ENCODE assay signal across 11 cellular contexts in the genomic region with DNA sequence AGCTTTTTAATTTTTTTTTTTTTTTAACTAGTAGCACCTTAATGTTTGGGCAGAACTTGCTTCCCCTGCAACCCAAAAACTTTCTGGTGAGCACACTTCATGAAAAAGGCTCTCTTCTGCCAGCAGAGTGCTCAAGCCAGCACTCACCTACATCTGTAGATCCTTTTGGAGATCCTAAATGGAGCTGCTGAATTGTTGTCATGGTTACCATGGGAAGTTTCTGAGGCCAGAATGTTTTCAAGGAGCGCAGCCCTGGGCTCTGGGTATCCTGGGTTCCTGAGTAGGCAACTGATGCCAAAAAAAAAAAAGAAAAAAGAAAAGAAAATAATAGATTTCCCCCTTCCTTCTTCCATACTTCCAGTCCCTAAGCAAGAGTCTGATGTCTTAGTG. TPM values are rescaled to one million over a fixed set of nuclear protein-coding genes. Genes with fewer than 3 reads are reported as not detected.
A peak's percentile ranks its signal among the peaks of the same experiment; 100 is the strongest.
DNase-seq lines count a peak whose midpoint lies in the region; ATAC-seq, FAIRE-seq and TF ChIP-seq lines count a peak whose summit lies in the region.
"Had no signal": no experiment of that assay in that cellular context is flagged by ENCODE, and none has a peak within 500 bp of the region (broad histone marks: within the 10 kb centered on the region; RNA-seq: fewer than 3 reads in every experiment).

No MANE protein-coding gene starts in this region.

- TF ChIP-seq CTCF in HEK293 (tag by site-specific recombination; IDR thresholded peaks at IDR 0.05): no peak
- no peak for TF ChIP-seq CTCF in GM12878 (IDR thresholded peaks at IDR 0.05 in 2 of 3, conservative IDR thresholded peaks at IDR 0.05 in 1 of 3; ENCODE audit: control insufficient read depth in 2 of 3, extremely low read depth in 1 of 3, insufficient read depth in 1 of 3, low read depth in 3 of 3, low read length in 3 of 3)

- peak overlapping the region; percentile 78 to 97 (median 85) for H3K27ac Mint-ChIP-seq in CD4-positive, CD25-positive, alpha-beta regulatory T cell
- H3K27ac Mint-ChIP-seq in natural killer cell treated with Interleukin-12 subunit alpha and Interleukin-12 subunit beta and Interleukin-15 and Interleukin-18, amount 100 ng/mL, for 72 hours: peak overlapping the region; percentile 99 to 100
- no peak overlapping the region for H3K27ac Mint-ChIP-seq in stimulated activated naive CD8-positive, alpha-beta T cell treated with anti-CD3 and anti-CD28 coated beads, Interleukin-15, amount 100 ng/mL, for 72 hours

- H3K4me2 ChIP-seq in GM12878 (ENCODE audit: control insufficient read depth, insufficient read depth): peak overlapping the region; percentile 75

- in situ Hi-C loops in GM12878 (cut with MboI): loop anchor here (5.0 kb wide), 1 partner anchor 63 kb away; no protein-coding TSS in a partner anchor

- no peaks in the 10 kb centered on the region for H3K36me3 ChIP-seq in CD4-positive, CD25-positive, alpha-beta regulatory T cell (ENCODE audit: control insufficient read depth, insufficient read depth, low read length)
- H3K36me3 ChIP-seq in HEK293 (ENCODE audit: control insufficient read depth in 2 of 2, insufficient read depth in 1 of 2, low read length in 2 of 2) (no peaks in the 10 kb centered on the region), GM12878 (ENCODE audit: control insufficient read depth in 2 of 2, insufficient read depth in 2 of 2, low read length in 1 of 2) (0 out of 4 replicates have a peak, but pooled peaks cover 0 to 3% of the 10 kb centered on the region in 2 experiments)

- SMC1A ChIA-PET in GM12878 (lab: Charles Lee; ENCODE audit: uncharacterized antibody, unreplicated experiment): interaction anchor here (0.6 to 14.0 kb wide), 27 partner anchors 8 to 267 kb away, joined by 3 to 283 read pairs (median 5); partner anchors contain the start of gene BOD1

- H3K4me1 Mint-ChIP-seq in CD4-positive, CD25-positive, alpha-beta regulatory T cell: peaks cover 18 to 63% (median 45%) of the 10 kb centered on the region in 4 donors
- H3K4me1 Mint-ChIP-seq in natural killer cell treated with Interleukin-12 subunit alpha and Interleukin-12 subunit beta and Interleukin-15 and Interleukin-18, amount 100 ng/mL, for 72 hours (ENCODE audit: low read depth in 2 of 2): peaks cover 50 to 58% of the 10 kb centered on the region in 2 donors
- H3K4me1 Mint-ChIP-seq in stimulated activated naive CD8-positive, alpha-beta T cell treated with anti-CD3 and anti-CD28 coated beads, Interleukin-15, amount 100 ng/mL, for 72 hours: peaks cover 55% of the 10 kb centered on the region

- H3K36me3 Mint-ChIP-seq in CD4-positive, CD25-positive, alpha-beta regulatory T cell: peaks cover 1% of the 10 kb centered on the region
- peaks cover 10% of the 10 kb centered on the region for H3K36me3 Mint-ChIP-seq in natural killer cell treated with Interleukin-12 subunit alpha and Interleukin-12 subunit beta and Interleukin-15 and Interleukin-18, amount 100 ng/mL, for 72 hours

- no peaks in the 10 kb centered on the region for H4K20me1 ChIP-seq in GM12878 (ENCODE audit: control insufficient read depth, insufficient read depth)

- POLR2A ChIA-PET in HEK293 (lab: Yijun Ruan, JAX) (interaction anchor here (0.7 to 1.4 kb wide), 2 partner anchors 26 to 119 kb away, joined by 3 to 4 read pairs; no protein-coding TSS in a partner anchor), GM12878 (lab: Charles Lee) (interaction anchor here (0.6 to 16.1 kb wide), 17 partner anchors 9 to 204 kb away, joined by 3 to 240 read pairs (median 4); no protein-coding TSS in a partner anchor)

- peaks cover 47% of the 10 kb centered on the region for H3K4me1 ChIP-seq in CD4-positive, CD25-positive, alpha-beta regulatory T cell (ENCODE audit: control insufficient read depth, insufficient read depth, low read length, poor library complexity, severe bottlenecking)
- H3K4me1 ChIP-seq in HEK293 (ENCODE audit: control insufficient read depth, insufficient read depth, low read length): peaks cover 8% of the 10 kb centered on the region
- H3K4me1 ChIP-seq in GM12878 (ENCODE audit: control insufficient read depth, insufficient read depth, low read length): peaks cover 30% of the 10 kb centered on the region

- no peaks in the 10 kb centered on the region for H3K27me3 Mint-ChIP-seq in CD4-positive, CD25-positive, alpha-beta regulatory T cell
- H3K27me3 Mint-ChIP-seq in natural killer cell treated with Interleukin-12 subunit alpha and Interleukin-12 subunit beta and Interleukin-15 and Interleukin-18, amount 100 ng/mL, for 72 hours: no peaks in the 10 kb centered on the region
- no peaks in the 10 kb centered on the region for H3K27me3 Mint-ChIP-seq in stimulated activated naive CD8-positive, alpha-beta T cell treated with anti-CD3 and anti-CD28 coated beads, Interleukin-15, amount 100 ng/mL, for 72 hours

- peaks cover 19% of the 10 kb centered on the region for H3K79me2 ChIP-seq in GM12878 (ENCODE audit: control insufficient read depth, insufficient read depth, low read length)

- no peak for TF ChIP-seq POLR2A in GM12878 (IDR thresholded peaks at IDR 0.05; ENCODE audit: low read depth, low read length)

- H3K27me3 ChIP-seq in CD4-positive, CD25-positive, alpha-beta regulatory T cell (ENCODE audit: control insufficient read depth, insufficient read depth, low read length): no peaks in the 10 kb centered on the region
- no peaks in the 10 kb centered on the region for H3K27me3 ChIP-seq in GM12878 (replicated peaks in 1 of 2; ENCODE audit: control insufficient read depth in 2 of 2, insufficient read depth in 2 of 2, low read length in 1 of 2)

- peak overlapping the region; percentile 49; the same call in 1 of the 2 replicates for H3K9ac ChIP-seq in GM12878 (ENCODE audit: control insufficient read depth, insufficient read depth, low read length)

- ATAC-seq in CD4-positive, CD25-positive, alpha-beta regulatory T cell (ENCODE audit: low read depth in 2 of 2): no peak
- ATAC-seq in GM12878: no peak
- ATAC-seq in natural killer cell treated with Interleukin-12 subunit alpha and Interleukin-12 subunit beta and Interleukin-15 and Interleukin-18, amount 100 ng/mL, for 72 hours: no peak
- no peak for ATAC-seq in HG02759 (IDR thresholded peaks at IDR 0.05; ENCODE audit: unreplicated experiment)
- no peak for ATAC-seq in stimulated activated naive CD8-positive, alpha-beta T cell treated with anti-CD3 and anti-CD28 coated beads, Interleukin-15, amount 100 ng/mL, for 72 hours

- H3K9me3 ChIP-seq in CD4-positive, CD25-positive, alpha-beta regulatory T cell (ENCODE audit: control insufficient read depth in 2 of 2, low read length in 2 of 2): no peaks in the 10 kb centered on the region
- H3K9me3 ChIP-seq in HEK293 (ENCODE audit: control insufficient read depth, insufficient read depth, low read depth, low read length) (no peaks in the 10 kb centered on the region), GM12878 (replicated peaks; ENCODE audit: control insufficient read depth, insufficient read depth, low read length) (peaks cover 2% of the 10 kb centered on the region; the same call in 2 of the 3 replicates)

- no peak for DNase-seq in CD4-positive, CD25-positive, alpha-beta regulatory T cell
- DNase-seq in GM12878 (ENCODE audit: low read depth, low spot score): no peak
- no peak for DNase-seq in natural killer cell treated with Interleukin-12 subunit alpha and Interleukin-12 subunit beta and Interleukin-15 and Interleukin-18, amount 100 ng/mL, for 72 hours (ENCODE audit: low spot score)
- no peak for DNase-seq in stimulated activated CD4-positive, alpha-beta T cell treated with anti-CD3 and anti-CD28 coated beads, Interleukin-12 subunit alpha, Interleukin-12 subunit beta, amount 100 ng/mL, for 4 hours
- DNase-seq in stimulated activated naive CD8-positive, alpha-beta T cell treated with anti-CD3 and anti-CD28 coated beads, Interleukin-15, amount 100 ng/mL, for 72 hours: no peak
- DNase-seq: H7, midbrain, NCI-H1092 treated with DMSO at 0.1 percent for 48 hours, NCI-H446 treated with DMSO at 0.1 percent for 48 hours had no signal

- 100% methylated on average over 1 of the region's 1 CpG for WGBS in GM12878 (ENCODE audit: insufficient coverage, insufficient replicate concordance, low lambda C conversion rate, missing lambda C conversion rate)

- CTCF ChIA-PET in HEK293 (lab: Yijun Ruan, JAX): interaction anchor here (0.6 to 1.9 kb wide), 5 partner anchors 8 to 126 kb away, joined by 3 to 7 read pairs (median 5); no protein-coding TSS in a partner anchor
- CTCF ChIA-PET in GM12878 (lab: Yijun Ruan, JAX): interaction anchor here (0.7 to 8.8 kb wide), 17 partner anchors 11 to 269 kb away, joined by 3 to 86 read pairs (median 6); partner anchors contain the start of gene BOD1

- peak overlapping the region; percentile 70 for H3K27ac ChIP-seq in CD4-positive, CD25-positive, alpha-beta regulatory T cell (ENCODE audit: insufficient read depth, low read length, poor library complexity, severe bottlenecking)
- H3K27ac ChIP-seq in HEK293 (ENCODE audit: extremely low read depth, low read depth, low read length) (no peak overlapping the region), GM12878 (ENCODE audit: control insufficient read depth, insufficient read depth) (peak overlapping the region; percentile 86)

- H2AFZ ChIP-seq in GM12878 (ENCODE audit: control insufficient read depth, low read depth, low read length): peak overlapping the region; percentile 37; the same call in 1 of the 2 replicates

- RAD21 ChIA-PET in GM12878 (lab: Charles Lee; ENCODE audit: unreplicated experiment): interaction anchor here (0.7 to 17.9 kb wide), 24 partner anchors 9 to 269 kb away, joined by 3 to 395 read pairs (median 4); partner anchors contain the start of gene BOD1

- intact Hi-C loops in GM12878 (cut with micrococcal nuclease; ENCODE audit: unreplicated experiment): loop anchor here (5.0 kb wide), 1 partner anchor 203 kb away; no protein-coding TSS in a partner anchor

- TF ChIP-seq EP300 in GM12878 (IDR thresholded peaks at IDR 0.05; ENCODE audit: borderline replicate concordance in 1 of 2, control insufficient read depth in 1 of 2, low read depth in 2 of 2, low read length in 2 of 2): no peak

- peak overlapping the region; percentile 46 for H3K4me3 ChIP-seq in CD4-positive, CD25-positive, alpha-beta regulatory T cell (ENCODE audit: low read depth, low read length)
- H3K4me3 ChIP-seq in HEK293 (ENCODE audit: low read depth, low read length): no peak overlapping the region
- H3K4me3 ChIP-seq in GM12878: no peak overlapping the region

- FAIRE-seq in GM12878 (lab: Jason Lieb, UNC): no peak

- no peak for TF ChIP-seq RAD21 in GM12878 (IDR thresholded peaks at IDR 0.05; ENCODE audit: insufficient read depth, low read depth, low read length)

- H3K9me3 Mint-ChIP-seq in CD4-positive, CD25-positive, alpha-beta regulatory T cell: peaks cover 0 to 4% (median 0%) of the 10 kb centered on the region in 7 donors
- H3K9me3 Mint-ChIP-seq in natural killer cell treated with Interleukin-12 subunit alpha and Interleukin-12 subunit beta and Interleukin-15 and Interleukin-18, amount 100 ng/mL, for 72 hours: no peaks in the 10 kb centered on the region
- peaks cover 16 to 44% of the 10 kb centered on the region in 2 donors for H3K9me3 Mint-ChIP-seq in stimulated activated naive CD8-positive, alpha-beta T cell treated with anti-CD3 and anti-CD28 coated beads, Interleukin-15, amount 100 ng/mL, for 72 hours

- BruUV-seq in GM12878 (replicated peaks; lab: Mats Ljungman, UMichigan): no TSS peak

- H3K4me3 Mint-ChIP-seq in CD4-positive, CD25-positive, alpha-beta regulatory T cell: peak overlapping the region; percentile 73 to 90 (median 82)
- H3K4me3 Mint-ChIP-seq in natural killer cell treated with Interleukin-12 subunit alpha and Interleukin-12 subunit beta and Interleukin-15 and Interleukin-18, amount 100 ng/mL, for 72 hours: peak overlapping the region; percentile 77
- H3K4me3 Mint-ChIP-seq in stimulated activated naive CD8-positive, alpha-beta T cell treated with anti-CD3 and anti-CD28 coated beads, Interleukin-15, amount 100 ng/mL, for 72 hours: peak overlapping the region in 1 of 2 donors; percentile 42

RNA-seq across cellular contexts. Expression of gene CPEB4, which starts 3.1 kb away (rescaled TPM):
- total RNA-seq in CD4-positive, CD25-positive, alpha-beta regulatory T cell: 42.7 TPM
- 1 to 10 TPM; 3.4 to 5.8 (median 4.6) TPM for polyA plus RNA-seq in CD4-positive, CD25-positive, alpha-beta regulatory T cell
- 102 and 104 TPM in 2 replicates for total RNA-seq in GM12878 (2013; cell fraction: nucleolus; rRNA removed)
- total RNA-seq in GM12878 (2014; rRNA removed): 23.9 and 25.7 TPM in 2 replicates
- total RNA-seq in GM12878 (2014; rRNA removed; fragmentation: Illumina TruSeq; extraction: Trizol): 30.2 and 33.9 TPM in 2 replicates
- total RNA-seq in GM12878 (2021): 33.1 and 39.4 TPM in 2 replicates
- polyA plus RNA-seq in GM12878 (2011; ENCODE audit: low read depth): 21.3 TPM
- polyA plus RNA-seq in GM12878 (2011; rRNA removed): 31.4 and 36.5 TPM in 2 replicates
- 21.4 and 25.0 TPM in 2 replicates for polyA plus RNA-seq in GM12878 (2011; cell fraction: cytosol; rRNA removed)
- 21.2 and 29.0 TPM in 2 replicates for polyA plus RNA-seq in GM12878 (2011; cell fraction: nucleus; rRNA removed)
- polyA plus RNA-seq in GM12878 (2012): 13.5 and 16.5 TPM in 2 replicates
- polyA plus RNA-seq in GM12878 (2014; fragmentation: Illumina TruSeq; extraction: Trizol): 19.5 and 20.2 TPM in 2 replicates
- 10 to 100 TPM in 1 of 2 experiments, 1 to 10 TPM in 1; 6.9 to 20.3 TPM for polyA plus RNA-seq in GM12878 (2014; fragmentation: Nextera tagmentation; extraction: Ambion mirVana)
- 18.0 and 20.6 TPM in 2 replicates for polyA plus RNA-seq in GM12878 (2014; rRNA removed)
- 10 to 100 TPM; 11.9 to 13.3 TPM for polyA plus RNA-seq in GM12878 (2016; fragmentation: Nextera tagmentation; extraction: Ambion mirVana)
- polyA minus RNA-seq in GM12878 (2011; rRNA and poly(A)+ RNA removed): 95.5 and 102 TPM in 2 replicates
- polyA minus RNA-seq in GM12878 (2011; cell fraction: cytosol; rRNA and poly(A)+ RNA removed): 19.8 and 20.8 TPM in 2 replicates
- polyA minus RNA-seq in GM12878 (2011; cell fraction: nucleus; rRNA and poly(A)+ RNA removed): 55.7 and 75.5 TPM in 2 replicates
- 10 to 100 TPM; 29.9 to 45.6 TPM for total RNA-seq in natural killer cell treated with Interleukin-12 subunit alpha and Interleukin-12 subunit beta and Interleukin-15 and Interleukin-18, amount 100 ng/mL, for 72 hours

Comparison
In these comparisons a context has a peak if more than half of its experiments do, and no peak if none do; other contexts are left out.
1. H3K27ac Mint-ChIP-seq: peak in CD4-positive, CD25-positive, alpha-beta regulatory T cell (3 of 3) and natural killer cell treated with Interleukin-12 subunit alpha and Interleukin-12 subunit beta and Interleukin-15 and Interleukin-18, amount 100 ng/mL, for 72 hours (2 of 2); none in stimulated activated naive CD8-positive, alpha-beta T cell treated with anti-CD3 and anti-CD28 coated beads, Interleukin-15, amount 100 ng/mL, for 72 hours (0 of 2).